ENCODE assay signal across 1 cellular context in the genomic region with DNA sequence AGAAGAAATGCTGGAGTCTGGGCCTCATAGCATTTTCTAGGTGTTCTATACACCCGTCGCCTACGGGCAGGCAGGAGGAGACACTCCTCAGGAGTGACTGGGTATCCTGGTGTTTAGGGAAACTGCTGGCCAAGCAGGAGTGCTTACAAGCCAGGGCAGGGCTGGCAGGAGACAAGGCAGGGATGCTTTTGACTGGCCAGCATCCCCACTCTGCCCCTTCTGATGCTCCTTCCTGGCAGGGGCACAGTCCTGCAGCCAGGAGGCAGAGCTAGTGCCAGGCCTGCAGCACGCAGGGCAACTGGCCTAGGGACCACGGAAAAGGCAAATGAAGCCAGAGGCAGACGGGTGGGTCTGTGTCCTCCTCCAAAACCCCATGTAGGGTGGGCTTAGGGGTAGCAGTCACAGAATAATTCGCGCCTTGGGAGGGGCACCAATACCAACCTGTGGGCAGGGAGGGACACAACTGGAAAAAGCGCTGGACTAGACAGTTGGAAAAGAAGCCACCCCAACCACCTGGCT.
TF ChIP-seq lines count a peak whose summit lies in the region.

No MANE protein-coding gene starts in this region.

TF ChIP-seq in A549, 52 proteins besides CTCF, POLR2A, EP300 and RAD21 (continued from another document):
- TF ChIP-seq, protein P1, sequence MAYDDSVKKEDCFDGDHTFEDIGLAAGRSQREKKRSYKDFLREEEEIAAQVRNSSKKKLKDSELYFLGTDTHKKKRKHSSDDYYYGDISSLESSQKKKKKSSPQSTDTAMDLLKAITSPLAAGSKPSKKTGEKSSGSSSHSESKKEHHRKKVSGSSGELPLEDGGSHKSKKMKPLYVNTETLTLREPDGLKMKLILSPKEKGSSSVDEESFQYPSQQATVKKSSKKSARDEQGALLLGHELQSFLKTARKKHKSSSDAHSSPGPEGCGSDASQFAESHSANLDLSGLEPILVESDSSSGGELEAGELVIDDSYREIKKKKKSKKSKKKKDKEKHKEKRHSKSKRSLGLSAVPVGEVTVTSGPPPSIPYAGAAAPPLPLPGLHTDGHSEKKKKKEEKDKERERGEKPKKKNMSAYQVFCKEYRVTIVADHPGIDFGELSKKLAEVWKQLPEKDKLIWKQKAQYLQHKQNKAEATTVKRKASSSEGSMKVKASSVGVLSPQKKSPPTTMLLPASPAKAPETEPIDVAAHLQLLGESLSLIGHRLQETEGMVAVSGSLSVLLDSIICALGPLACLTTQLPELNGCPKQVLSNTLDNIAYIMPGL (CRISPR knock-in tag; IDR thresholded peaks at IDR 0.05; ENCODE audit: borderline replicate concordance): no peak
- TF ChIP-seq, protein P2, sequence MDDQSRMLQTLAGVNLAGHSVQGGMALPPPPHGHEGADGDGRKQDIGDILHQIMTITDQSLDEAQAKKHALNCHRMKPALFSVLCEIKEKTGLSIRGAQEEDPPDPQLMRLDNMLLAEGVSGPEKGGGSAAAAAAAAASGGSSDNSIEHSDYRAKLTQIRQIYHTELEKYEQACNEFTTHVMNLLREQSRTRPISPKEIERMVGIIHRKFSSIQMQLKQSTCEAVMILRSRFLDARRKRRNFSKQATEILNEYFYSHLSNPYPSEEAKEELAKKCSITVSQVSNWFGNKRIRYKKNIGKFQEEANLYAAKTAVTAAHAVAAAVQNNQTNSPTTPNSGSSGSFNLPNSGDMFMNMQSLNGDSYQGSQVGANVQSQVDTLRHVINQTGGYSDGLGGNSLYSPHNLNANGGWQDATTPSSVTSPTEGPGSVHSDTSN (IDR thresholded peaks at IDR 0.05): no peak
- TF ChIP-seq TP53 (CRISPR knock-in tag; IDR thresholded peaks at IDR 0.05) (no peak), ZNF302 (CRISPR knock-in tag; IDR thresholded peaks at IDR 0.05) (no peak), ZSCAN20 (CRISPR knock-in tag; IDR thresholded peaks at IDR 0.05) (no peak), NFE2L2 (conservative IDR thresholded peaks at IDR 0.05; ENCODE audit: low read length) (no peak), KDM5A (IDR thresholded peaks at IDR 0.05) (no peak), HOXA7 (CRISPR knock-in tag; IDR thresholded peaks at IDR 0.05) (no peak)
- TF ChIP-seq, protein P3, sequence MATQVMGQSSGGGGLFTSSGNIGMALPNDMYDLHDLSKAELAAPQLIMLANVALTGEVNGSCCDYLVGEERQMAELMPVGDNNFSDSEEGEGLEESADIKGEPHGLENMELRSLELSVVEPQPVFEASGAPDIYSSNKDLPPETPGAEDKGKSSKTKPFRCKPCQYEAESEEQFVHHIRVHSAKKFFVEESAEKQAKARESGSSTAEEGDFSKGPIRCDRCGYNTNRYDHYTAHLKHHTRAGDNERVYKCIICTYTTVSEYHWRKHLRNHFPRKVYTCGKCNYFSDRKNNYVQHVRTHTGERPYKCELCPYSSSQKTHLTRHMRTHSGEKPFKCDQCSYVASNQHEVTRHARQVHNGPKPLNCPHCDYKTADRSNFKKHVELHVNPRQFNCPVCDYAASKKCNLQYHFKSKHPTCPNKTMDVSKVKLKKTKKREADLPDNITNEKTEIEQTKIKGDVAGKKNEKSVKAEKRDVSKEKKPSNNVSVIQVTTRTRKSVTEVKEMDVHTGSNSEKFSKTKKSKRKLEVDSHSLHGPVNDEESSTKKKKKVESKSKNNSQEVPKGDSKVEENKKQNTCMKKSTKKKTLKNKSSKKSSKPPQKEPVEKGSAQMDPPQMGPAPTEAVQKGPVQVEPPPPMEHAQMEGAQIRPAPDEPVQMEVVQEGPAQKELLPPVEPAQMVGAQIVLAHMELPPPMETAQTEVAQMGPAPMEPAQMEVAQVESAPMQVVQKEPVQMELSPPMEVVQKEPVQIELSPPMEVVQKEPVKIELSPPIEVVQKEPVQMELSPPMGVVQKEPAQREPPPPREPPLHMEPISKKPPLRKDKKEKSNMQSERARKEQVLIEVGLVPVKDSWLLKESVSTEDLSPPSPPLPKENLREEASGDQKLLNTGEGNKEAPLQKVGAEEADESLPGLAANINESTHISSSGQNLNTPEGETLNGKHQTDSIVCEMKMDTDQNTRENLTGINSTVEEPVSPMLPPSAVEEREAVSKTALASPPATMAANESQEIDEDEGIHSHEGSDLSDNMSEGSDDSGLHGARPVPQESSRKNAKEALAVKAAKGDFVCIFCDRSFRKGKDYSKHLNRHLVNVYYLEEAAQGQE (IDR thresholded peaks at IDR 0.05): no peak
